Comparison of ENCODE assay signal across 8 cellular contexts in the genomic region with DNA sequence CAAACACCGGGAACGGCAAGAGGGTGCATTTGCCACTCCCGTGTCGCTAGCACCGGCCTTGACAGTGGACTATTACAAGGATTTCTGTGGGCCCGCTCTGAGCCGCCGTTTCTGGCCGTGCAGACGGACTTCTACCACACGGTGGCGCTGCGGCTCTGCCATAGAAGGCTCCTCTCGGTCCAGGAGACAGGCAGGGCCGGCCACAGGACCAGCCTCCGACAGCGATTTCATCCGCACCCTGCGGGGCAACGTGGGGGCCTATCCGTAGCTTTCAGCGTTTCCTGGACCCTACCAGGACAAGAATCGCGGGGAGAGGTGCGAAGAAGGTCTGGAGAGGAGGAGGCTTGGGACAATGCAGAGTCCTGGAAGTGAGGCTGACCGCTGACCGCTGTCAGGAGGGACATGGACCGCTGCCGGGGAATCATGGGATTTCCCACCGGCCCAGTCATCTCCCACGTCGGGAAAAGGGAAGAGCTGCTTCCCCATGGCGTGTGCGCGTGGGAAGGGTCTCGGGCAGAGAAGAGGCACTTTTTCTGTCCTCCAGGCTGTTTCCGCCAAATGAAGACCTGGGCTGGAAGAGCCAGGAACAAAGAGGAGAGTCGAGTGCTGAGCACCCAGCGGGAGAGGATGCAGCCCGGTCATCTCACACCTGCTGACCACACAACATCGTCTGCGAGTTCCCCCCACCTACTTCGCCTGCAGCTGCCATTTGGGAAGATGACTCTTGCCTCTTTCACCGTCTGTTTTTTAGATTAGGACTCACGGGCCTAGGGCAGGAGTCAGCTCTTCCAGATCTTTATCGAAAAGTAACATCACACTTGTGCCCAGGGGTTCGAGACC. TPM values are rescaled to one million over a fixed set of nuclear protein-coding genes. Genes with fewer than 3 reads are reported as not detected.
DNase-seq lines count a peak whose midpoint lies in the region; ATAC-seq, FAIRE-seq and TF ChIP-seq lines count a peak whose summit lies in the region.

No MANE protein-coding gene starts in this region.

- peak; percentile 65 to 67 for DNase-seq in AML-193 (lab: John Stamatoyannopoulos, UW)
- DNase-seq in GM19239 (ENCODE audit: insufficient read length, low spot score), result peak; percentile 54
- peak; percentile 52 for DNase-seq in HuH-7.5 (ENCODE audit: low spot score)
- DNase-seq in OCI-LY7 (ENCODE audit: low spot score), result peak; percentile 81
- peak; percentile 78 for DNase-seq in activated T-cell treated with anti-CD3 and anti-CD28 coated beads for 48 hours (ENCODE audit: low read depth)
- peak; percentile 88 for DNase-seq in myocyte (ENCODE audit: low read depth)
- peak; percentile 49 to 73 for DNase-seq in stimulated activated CD8-positive, alpha-beta memory T cell treated with anti-CD3 and anti-CD28 coated beads, Interleukin-4, amount 100 ng/mL, for 4 hours (ENCODE audit: low read depth in 2 of 2, low spot score in 1 of 2)

- H4K20me1 ChIP-seq in OCI-LY7 (ENCODE audit: insufficient read depth, low read length), result no peaks in the 10 kb centered on the region

- CTCF ChIA-PET in OCI-LY7 (lab: Charles Lee; ENCODE audit: unreplicated experiment), result no interaction called here

- no peak overlapping the region for H2AFZ ChIP-seq in OCI-LY7 (ENCODE audit: low read length)

- no peaks in the 10 kb centered on the region for H3K4me1 ChIP-seq in OCI-LY7 (ENCODE audit: insufficient read depth, low read length, poor library complexity, severe bottlenecking)

- H3K27ac ChIP-seq in OCI-LY7 (ENCODE audit: low read depth, low read length, poor library complexity, severe bottlenecking), result no peak overlapping the region

- TF ChIP-seq CTCF in OCI-LY7 (conservative IDR thresholded peaks at IDR 0.05; ENCODE audit: low read length), result peak; percentile 92

- ATAC-seq in esophagus mucosa, result peak; percentile 90

- peak; percentile 45 for FAIRE-seq in GM19239 (lab: Jason Lieb, UNC)

- no peak overlapping the region for H3K4me3 ChIP-seq in OCI-LY7 (ENCODE audit: low read depth, low read length, poor library complexity, severe bottlenecking)

- POLR2A ChIA-PET in OCI-LY7 (lab: Charles Lee), result no interaction called here

- no peaks in the 10 kb centered on the region for H3K79me2 ChIP-seq in OCI-LY7 (ENCODE audit: insufficient read depth, low read depth, low read length)

- BruUV-seq in OCI-LY7 (replicated peaks; lab: Mats Ljungman, UMichigan), result no TSS peak

- H3K4me2 ChIP-seq in OCI-LY7 (ENCODE audit: low read length), result peak overlapping the region; percentile 13; the same call in 1 of the 2 replicates

- no peaks in the 10 kb centered on the region for H3K9me2 ChIP-seq in OCI-LY7 (ENCODE audit: insufficient read depth, low read length)

- H3K9me3 ChIP-seq in OCI-LY7 (ENCODE audit: low read length), result no peaks in the 10 kb centered on the region

- no peaks in the 10 kb centered on the region for H3K36me3 ChIP-seq in OCI-LY7 (ENCODE audit: insufficient read depth, low read length)

- intact Hi-C loops in OCI-LY7 (cut with micrococcal nuclease; ENCODE audit: unreplicated experiment), result loop anchor here (1.0 to 5.0 kb wide), 6 partner anchors 34 to 781 kb away; partner anchors contain the start of gene ZFP36L2

RNA-seq across cellular contexts. Expression of gene HAAO, which starts 35.5 kb away (rescaled TPM):
- not detected in 2 replicates for total RNA-seq in OCI-LY7 (2014; rRNA removed; shearing (Covaris generic))
- total RNA-seq in OCI-LY7 (2022), result not detected in 2 replicates
- 4.1 TPM for total RNA-seq in esophagus mucosa
- not detected in 2 replicates for total RNA-seq in myocyte
- 0.19 TPM for polyA plus RNA-seq in myocyte (2012)
